Comparison of ENCODE assay signal across 8 cellular contexts in the genomic region with DNA sequence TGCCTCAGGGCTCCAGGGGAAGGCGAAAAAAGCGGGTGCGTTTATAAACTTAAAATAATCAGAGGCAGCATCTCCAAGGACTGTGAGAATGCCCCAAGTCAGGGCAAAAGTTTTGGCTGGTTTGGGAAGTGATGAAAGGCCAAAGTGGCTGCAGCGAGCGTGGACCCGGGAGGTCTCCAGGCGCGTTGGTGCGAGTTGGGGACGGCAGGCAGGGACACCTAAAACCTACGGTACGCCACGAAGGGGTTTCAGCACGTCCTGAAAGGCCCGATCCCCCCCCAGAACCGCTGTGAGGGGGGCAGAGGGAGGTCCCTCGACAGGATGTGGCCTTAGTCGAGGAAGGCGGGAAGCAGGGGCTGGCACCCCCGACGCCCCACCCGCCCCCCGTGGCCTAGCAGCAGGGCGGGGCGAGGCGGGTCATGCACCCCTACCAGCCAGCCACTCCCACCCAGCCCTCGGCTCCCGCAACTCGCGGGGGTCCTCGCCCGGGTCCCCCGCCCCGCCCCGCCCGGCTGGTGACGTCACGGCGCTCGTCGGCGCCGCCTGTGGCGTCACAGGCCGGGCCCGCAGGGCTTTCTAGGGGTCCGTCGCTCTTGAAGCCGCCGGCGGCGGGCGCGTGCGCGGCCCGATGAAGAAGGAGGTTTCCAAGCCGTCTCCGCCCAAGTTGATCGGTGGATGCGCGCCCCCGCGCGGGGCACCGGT. TPM values are rescaled to one million over a fixed set of nuclear protein-coding genes. Genes with fewer than 3 reads are reported as not detected.
DNase-seq lines count a peak whose midpoint lies in the region; ATAC-seq, FAIRE-seq and TF ChIP-seq lines count a peak whose summit lies in the region.

A gene with protein sequence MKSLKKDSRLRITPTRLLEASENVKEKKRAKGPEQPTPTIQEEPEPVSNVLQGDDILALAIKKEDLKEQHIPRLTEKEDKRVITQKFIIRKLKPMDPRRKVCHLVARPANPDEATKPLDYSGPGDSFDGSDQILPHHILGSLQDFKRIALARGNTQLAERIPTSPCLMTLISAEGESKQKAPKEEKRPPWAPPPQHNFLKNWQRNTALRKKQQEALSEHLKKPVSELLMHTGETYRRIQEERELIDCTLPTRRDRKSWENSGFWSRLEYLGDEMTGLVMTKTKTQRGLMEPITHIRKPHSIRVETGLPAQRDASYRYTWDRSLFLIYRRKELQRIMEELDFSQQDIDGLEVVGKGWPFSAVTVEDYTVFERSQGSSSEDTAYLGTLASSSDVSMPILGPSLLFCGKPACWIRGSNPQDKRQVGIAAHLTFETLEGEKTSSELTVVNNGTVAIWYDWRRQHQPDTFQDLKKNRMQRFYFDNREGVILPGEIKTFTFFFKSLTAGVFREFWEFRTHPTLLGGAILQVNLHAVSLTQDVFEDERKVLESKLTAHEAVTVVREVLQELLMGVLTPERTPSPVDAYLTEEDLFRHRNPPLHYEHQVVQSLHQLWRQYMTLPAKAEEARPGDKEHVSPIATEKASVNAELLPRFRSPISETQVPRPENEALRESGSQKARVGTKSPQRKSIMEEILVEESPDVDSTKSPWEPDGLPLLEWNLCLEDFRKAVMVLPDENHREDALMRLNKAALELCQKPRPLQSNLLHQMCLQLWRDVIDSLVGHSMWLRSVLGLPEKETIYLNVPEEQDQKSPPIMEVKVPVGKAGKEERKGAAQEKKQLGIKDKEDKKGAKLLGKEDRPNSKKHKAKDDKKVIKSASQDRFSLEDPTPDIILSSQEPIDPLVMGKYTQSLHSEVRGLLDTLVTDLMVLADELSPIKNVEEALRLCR (plus strand): TSS at position 569 of the 702 bp plus-strand sequence. CDS start 236 bp downstream, outside the sequence.

- intact Hi-C loops in right cardiac atrium (cut with DNase I) (no loop called here), psoas muscle (cut with DNase I) (no loop called here)

- peak within 1 kb of the TSS; percentile 70 for H3K4me3 ChIP-seq in right cardiac atrium (ENCODE audit: low read length)
- H3K4me3 ChIP-seq in psoas muscle, result peak within 1 kb of the TSS; percentile 75

- H3K9me3 ChIP-seq in right cardiac atrium (ENCODE audit: control insufficient read depth, low read length), result no peaks in the 10 kb centered on the region
- no peaks in the 10 kb centered on the region for H3K9me3 ChIP-seq in psoas muscle

- ATAC-seq in right cardiac atrium (peak; percentile 92), psoas muscle (peak; percentile 72 to 94 (median 77))

- no peaks in the 10 kb centered on the region for H3K27me3 Mint-ChIP-seq in T-helper 1 cell treated with Interleukin-12 subunit alpha and Interleukin-12 subunit beta and Interleukin-4 antibody, amounts not matched to agents 30 μg/mL and 1 μg/mL, for 36 hours (ENCODE audit: low read depth)

- H3K27me3 ChIP-seq in right cardiac atrium (ENCODE audit: control insufficient read depth, insufficient read depth), result no peaks in the 10 kb centered on the region
- no peaks in the 10 kb centered on the region for H3K27me3 ChIP-seq in psoas muscle (ENCODE audit: insufficient read depth in 3 of 3, low read length in 2 of 3)

- peaks cover 49% of the 10 kb centered on the region for H3K4me1 Mint-ChIP-seq in T-helper 1 cell treated with Interleukin-12 subunit alpha and Interleukin-12 subunit beta and Interleukin-4 antibody, amounts not matched to agents 30 μg/mL and 1 μg/mL, for 36 hours (ENCODE audit: low read depth)

- 8% methylated on average over 66 of the region's 66 CpGs for WGBS in right cardiac atrium
- 9 to 16% (median 10%) methylated on average over 31 to 66 of the region's 66 CpGs for WGBS in psoas muscle, 3 donors

- DNase-seq in EH (ENCODE audit: low read depth), result peak; percentile 74
- DNase-seq in HTR-8/SVneo (ENCODE audit: insufficient read length, low spot score), result peak; percentile 59
- peak in 53 of 58 donors; percentile 31 to 85 (median 70) for DNase-seq in anterior cingulate cortex (lab: John Stamatoyannopoulos, UW)
- peak; percentile 89 to 95 (median 95) for DNase-seq in right cardiac atrium
- DNase-seq in psoas muscle, result peak; percentile 86 to 90
- DNase-seq in ureter (ENCODE audit: low spot score), result peak; percentile 80
- DNase-seq in AML-193 (lab: John Stamatoyannopoulos, UW), result no peak

- H3K27ac ChIP-seq in right cardiac atrium (ENCODE audit: low read length) (peak within 1 kb of the TSS; percentile 1), psoas muscle (peak within 1 kb of the TSS; percentile 65)

- TF ChIP-seq CTCF in psoas muscle (IDR thresholded peaks at IDR 0.05), result peak; percentile 15

- peak within 1 kb of the TSS; percentile 95 for H3K27ac Mint-ChIP-seq in T-helper 1 cell treated with Interleukin-12 subunit alpha and Interleukin-12 subunit beta and Interleukin-4 antibody, amounts not matched to agents 30 μg/mL and 1 μg/mL, for 36 hours

- FAIRE-seq in HTR-8/SVneo (lab: Jason Lieb, UNC), result no peak

- H3K4me3 Mint-ChIP-seq in T-helper 1 cell treated with Interleukin-12 subunit alpha and Interleukin-12 subunit beta and Interleukin-4 antibody, amounts not matched to agents 30 μg/mL and 1 μg/mL, for 36 hours, result peak within 1 kb of the TSS; percentile 93

- no peaks in the 10 kb centered on the region for H3K36me3 Mint-ChIP-seq in T-helper 1 cell treated with Interleukin-12 subunit alpha and Interleukin-12 subunit beta and Interleukin-4 antibody, amounts not matched to agents 30 μg/mL and 1 μg/mL, for 36 hours (ENCODE audit: low read depth)

- H3K4me1 ChIP-seq in right cardiac atrium (ENCODE audit: control insufficient read depth, insufficient read depth, low read length) (no peaks in the 10 kb centered on the region), psoas muscle (no peaks in the 10 kb centered on the region)

- H3K9me3 Mint-ChIP-seq in T-helper 1 cell treated with Interleukin-12 subunit alpha and Interleukin-12 subunit beta and Interleukin-4 antibody, amounts not matched to agents 30 μg/mL and 1 μg/mL, for 36 hours, result no peaks in the 10 kb centered on the region

- H3K36me3 ChIP-seq in psoas muscle (ENCODE audit: insufficient read depth in 1 of 2, low read depth in 1 of 2), result no peaks in the 10 kb centered on the region

RNA-seq across cellular contexts. Expression of the gene that starts here (rescaled TPM):
- total RNA-seq in right cardiac atrium, result 1 to 10 TPM in 2 of 4 donors, under 1 TPM in 2; 0.57 to 1.9 (median 0.95) TPM
- 0.88 TPM for polyA plus RNA-seq in right cardiac atrium
- total RNA-seq in psoas muscle, result under 1 TPM in 3 of 4 donors, not detected in 1; 0.27 to 0.99 (median 0.52) TPM
- polyA plus RNA-seq in psoas muscle, result under 1 TPM in 2 of 3 donors, not detected in 1; 0.05 TPM
- total RNA-seq in ureter, result 1.1 TPM

Comparison
In these comparisons a context has a peak if more than half of its experiments do, and no peak if none do; other contexts are left out.
1. Peak in DNase-seq, ATAC-seq, H3K4me3 ChIP-seq and H3K27ac ChIP-seq in psoas muscle; RNA of the gene not detected or under 1 TPM.
2. DNase-seq: peak in EH (single experiment), HTR-8/SVneo (single experiment), anterior cingulate cortex (53 of 58), right cardiac atrium (3 of 3) and ureter (single experiment); none in AML-193 (0 of 2).